In the genomic region with DNA sequence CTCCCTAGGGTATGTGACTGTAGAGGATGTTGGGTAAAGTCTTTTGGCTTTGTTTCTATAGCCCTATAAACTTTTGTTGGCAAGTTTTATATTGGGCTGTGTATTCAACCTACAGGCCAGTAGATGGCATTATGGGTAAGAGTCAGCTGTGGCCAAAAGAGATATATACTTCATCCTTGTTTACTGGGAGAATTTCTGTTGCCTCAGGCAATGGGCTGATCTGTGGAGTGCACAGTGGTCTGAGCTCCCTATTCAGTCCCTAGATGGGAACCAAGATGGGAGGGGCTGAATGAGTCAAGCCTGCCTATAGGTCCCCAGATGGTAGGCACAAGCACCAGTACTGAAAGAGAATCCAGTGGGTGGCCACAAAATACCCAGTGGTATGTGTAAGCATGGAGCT, we compare ENCODE assay signal across 11 cellular contexts.
DNase-seq lines count a peak whose midpoint lies in the region; ATAC-seq and TF ChIP-seq lines count a peak whose summit lies in the region.
"Had no signal": no experiment of that assay in that cellular context is flagged by ENCODE, and none has a peak within 500 bp of the region (broad histone marks: within the 10 kb centered on the region; RNA-seq: fewer than 3 reads in every experiment).

No MANE protein-coding gene starts in this region.

- H3K4me1 Mint-ChIP-seq in brain (no peaks in the 10 kb centered on the region), nephron (no peaks in the 10 kb centered on the region)
- H3K4me1 Mint-ChIP-seq in T-helper 2 cell treated with Interferon-gamma antibody and Interleukin-4, amounts not matched to agents 5 μg/mL and 100 μg/mL, for 36 hours (ENCODE audit: low read depth): no peaks in the 10 kb centered on the region

- no peak for ATAC-seq in HG03025 (IDR thresholded peaks at IDR 0.05; ENCODE audit: low FRiP score, unreplicated experiment)
- ATAC-seq in mucosa of descending colon: no peak
- ATAC-seq: natural killer cell treated with Interleukin-12 subunit alpha and Interleukin-12 subunit beta and Interleukin-15 and Interleukin-18, amount 100 ng/mL, for 72 hours had no signal

- H3K36me3 ChIP-seq in mucosa of descending colon (ENCODE audit: low read depth): no peaks in the 10 kb centered on the region

- peak; percentile 49 to 67 for TF ChIP-seq CTCF in brain (conservative IDR thresholded peaks at IDR 0.05)
- TF ChIP-seq CTCF in nephron (IDR thresholded peaks at IDR 0.05; ENCODE audit: unreplicated experiment in 3 of 3): peak; percentile 37 to 47 (median 41)
- no peak for TF ChIP-seq CTCF in mucosa of descending colon (IDR thresholded peaks at IDR 0.05)

- H3K27me3 Mint-ChIP-seq in brain: peaks cover under 1% of the 10 kb centered on the region
- no peaks in the 10 kb centered on the region for H3K27me3 Mint-ChIP-seq in nephron (ENCODE audit: low read depth)
- no peaks in the 10 kb centered on the region for H3K27me3 Mint-ChIP-seq in T-helper 2 cell treated with Interferon-gamma antibody and Interleukin-4, amounts not matched to agents 5 μg/mL and 100 μg/mL, for 36 hours (ENCODE audit: low read depth)
- H3K27me3 Mint-ChIP-seq: natural killer cell treated with Interleukin-12 subunit alpha and Interleukin-12 subunit beta and Interleukin-15 and Interleukin-18, amount 100 ng/mL, for 72 hours had no signal

- no peak overlapping the region for H3K4me3 ChIP-seq in mucosa of descending colon

- peak overlapping the region in 1 of 5 experiments; percentile 43 for H3K27ac Mint-ChIP-seq in brain
- no peak overlapping the region for H3K27ac Mint-ChIP-seq in nephron
- no peak overlapping the region for H3K27ac Mint-ChIP-seq in T-helper 2 cell treated with Interferon-gamma antibody and Interleukin-4, amounts not matched to agents 5 μg/mL and 100 μg/mL, for 36 hours
- H3K27ac Mint-ChIP-seq: natural killer cell treated with Interleukin-12 subunit alpha and Interleukin-12 subunit beta and Interleukin-15 and Interleukin-18, amount 100 ng/mL, for 72 hours had no signal

- no peaks in the 10 kb centered on the region for H3K4me1 ChIP-seq in mucosa of descending colon (ENCODE audit: low read depth)

- peaks cover 2% of the 10 kb centered on the region for H3K9me3 ChIP-seq in mucosa of descending colon

- intact Hi-C loops in mucosa of descending colon (cut with DNase I, micrococcal nuclease): no loop called here

- DNase-seq in DMS53 (lab: John Stamatoyannopoulos, UW): peak; percentile 35
- DNase-seq in DMS53 treated with DMSO at 0.1 percent for 48 hours (lab: John Stamatoyannopoulos, UW; ENCODE audit: unreplicated experiment): no peak
- peak; percentile 13 to 40 for DNase-seq in NCI-H526 (lab: John Stamatoyannopoulos, UW)
- no peak for DNase-seq in mucosa of descending colon
- DNase-seq in T-helper 2 cell treated with Interferon-gamma antibody and Interleukin-4, amounts not matched to agents 5 μg/mL and 100 μg/mL, for 36 hours (ENCODE audit: low spot score): no peak
- DNase-seq: central memory CD4-positive, alpha-beta T cell; Karpas-422 had no signal

- H3K9me3 Mint-ChIP-seq in brain: peaks cover under 1 to 14% (median 6%) of the 10 kb centered on the region in 5 experiments
- H3K9me3 Mint-ChIP-seq in nephron: peaks cover 4% of the 10 kb centered on the region
- H3K9me3 Mint-ChIP-seq in T-helper 2 cell treated with Interferon-gamma antibody and Interleukin-4, amounts not matched to agents 5 μg/mL and 100 μg/mL, for 36 hours: peaks cover 10% of the 10 kb centered on the region

- H3K36me3 Mint-ChIP-seq in brain (no peaks in the 10 kb centered on the region), nephron (ENCODE audit: low read depth) (no peaks in the 10 kb centered on the region)
- H3K36me3 Mint-ChIP-seq in T-helper 2 cell treated with Interferon-gamma antibody and Interleukin-4, amounts not matched to agents 5 μg/mL and 100 μg/mL, for 36 hours (ENCODE audit: low read depth): no peaks in the 10 kb centered on the region

- H3K4me3 Mint-ChIP-seq in brain (no peak overlapping the region), nephron (no peak overlapping the region)
- H3K4me3 Mint-ChIP-seq in T-helper 2 cell treated with Interferon-gamma antibody and Interleukin-4, amounts not matched to agents 5 μg/mL and 100 μg/mL, for 36 hours: no peak overlapping the region
- H3K4me3 Mint-ChIP-seq: natural killer cell treated with Interleukin-12 subunit alpha and Interleukin-12 subunit beta and Interleukin-15 and Interleukin-18, amount 100 ng/mL, for 72 hours had no signal

Comparison
In these comparisons a context has a peak if more than half of its experiments do, and no peak if none do; other contexts are left out.
1. DNase-seq: peak in DMS53 (single experiment) and NCI-H526 (2 of 2); none in DMS53 treated with DMSO at 0.1 percent for 48 hours (single experiment), mucosa of descending colon (0 of 3) and T-helper 2 cell treated with Interferon-gamma antibody and Interleukin-4, amounts not matched to agents 5 μg/mL and 100 μg/mL, for 36 hours (single experiment).